Comparison of ENCODE assay signal across 18 cellular contexts in the genomic region with DNA sequence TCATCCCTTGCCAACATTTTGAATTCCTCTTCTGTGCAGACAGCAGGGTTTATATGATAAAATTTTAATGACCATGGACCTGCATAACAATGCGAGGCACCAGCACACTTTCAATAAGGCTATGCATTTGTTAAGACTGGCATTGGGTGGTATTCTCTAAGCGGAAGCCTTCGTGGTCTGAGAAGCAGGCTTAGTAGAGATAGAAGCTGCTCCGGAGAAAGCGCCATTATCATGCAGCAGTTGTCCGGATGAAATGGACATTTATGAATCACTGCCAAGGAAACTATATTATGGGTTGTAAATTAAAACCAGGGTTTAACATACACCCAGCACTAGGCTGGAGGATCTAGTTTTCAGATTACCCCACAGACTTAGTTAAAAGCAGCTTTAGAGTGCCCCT.
"Had no signal": no experiment of that assay in that cellular context is flagged by ENCODE, and none has a peak within 500 bp of the region (broad histone marks: within the 10 kb centered on the region; RNA-seq: fewer than 3 reads in every experiment).

No MANE protein-coding gene starts in this region.

- H3K36me3 ChIP-seq: sigmoid colon had no signal

- H3K4me3 Mint-ChIP-seq: activated CD4-positive, alpha-beta T cell treated with anti-CD3 and anti-CD28 coated beads, Interleukin-2, amount 10 ng/mL, durations not matched to agents 24 days and 14 days; activated naive CD4-positive, alpha-beta T cell treated with anti-CD3 and anti-CD28 coated beads, Interleukin-2, amount 10 ng/mL, durations not matched to agents 7 days and 5 days; activated T-helper 17 cell treated with anti-CD3 and anti-CD28 coated beads, Interleukin-2, amount 50 U/mL, for 72 hours; central memory CD8-positive, alpha-beta T cell; dendritic cell treated with granulocyte-macrophage colony-stimulating factor and Interleukin-4, amounts not matched to agents 40 ng/mL and 50 ng/mL, for 4 days; endodermal cell; neural crest cell; stimulated activated naive CD8-positive, alpha-beta T cell treated with anti-CD3 and anti-CD28 coated beads, Interleukin-15, Interleukin-2, amounts not matched to agents 100 ng/mL and 50 ng/mL, for 24 hours had no signal

- H3K36me3 Mint-ChIP-seq: activated naive CD4-positive, alpha-beta T cell treated with anti-CD3 and anti-CD28 coated beads, Interleukin-2, amount 10 ng/mL, durations not matched to agents 7 days and 5 days had no signal

- DNase-seq: activated CD4-positive, alpha-beta T cell treated with anti-CD3 and anti-CD28 coated beads, Interleukin-2, amount 10 ng/mL, durations not matched to agents 24 days and 14 days; activated naive CD4-positive, alpha-beta T cell treated with anti-CD3 and anti-CD28 coated beads, Interleukin-2, amount 10 ng/mL, durations not matched to agents 7 days and 5 days; activated T-cell treated with anti-CD3 and anti-CD28 coated beads for 4 hours; body of pancreas; endodermal cell; erythroblast; glutamatergic neuron; mesenchymal stem cell; sigmoid colon; stimulated activated CD4-positive, alpha-beta T cell treated with anti-CD3 and anti-CD28 coated beads, Interleukin-4, amount 100 ng/mL, for 1 hour; stimulated activated CD8-positive, alpha-beta memory T cell treated with anti-CD3 and anti-CD28 coated beads, Interleukin-4, amount 100 ng/mL, for 48 hours; SW 1271 had no signal

- H3K27me3 ChIP-seq: body of pancreas, sigmoid colon had no signal

- H3K4me1 Mint-ChIP-seq: activated CD4-positive, alpha-beta T cell treated with anti-CD3 and anti-CD28 coated beads, Interleukin-2, amount 10 ng/mL, durations not matched to agents 24 days and 14 days; activated naive CD4-positive, alpha-beta T cell treated with anti-CD3 and anti-CD28 coated beads, Interleukin-2, amount 10 ng/mL, durations not matched to agents 7 days and 5 days; activated T-helper 17 cell treated with anti-CD3 and anti-CD28 coated beads, Interleukin-2, amount 50 U/mL, for 72 hours; central memory CD8-positive, alpha-beta T cell; neural crest cell had no signal

- H3K4me1 ChIP-seq: body of pancreas had no signal

- H3K27ac Mint-ChIP-seq: activated CD4-positive, alpha-beta T cell treated with anti-CD3 and anti-CD28 coated beads, Interleukin-2, amount 10 ng/mL, durations not matched to agents 24 days and 14 days; activated naive CD4-positive, alpha-beta T cell treated with anti-CD3 and anti-CD28 coated beads, Interleukin-2, amount 10 ng/mL, durations not matched to agents 7 days and 5 days; activated T-helper 17 cell treated with anti-CD3 and anti-CD28 coated beads, Interleukin-2, amount 50 U/mL, for 72 hours; dendritic cell treated with granulocyte-macrophage colony-stimulating factor and Interleukin-4, amounts not matched to agents 40 ng/mL and 50 ng/mL, for 4 days; endodermal cell; stimulated activated naive CD8-positive, alpha-beta T cell treated with anti-CD3 and anti-CD28 coated beads, Interleukin-15, Interleukin-2, amounts not matched to agents 100 ng/mL and 50 ng/mL, for 24 hours had no signal

- H3K27me3 Mint-ChIP-seq: activated CD4-positive, alpha-beta T cell treated with anti-CD3 and anti-CD28 coated beads, Interleukin-2, amount 10 ng/mL, durations not matched to agents 24 days and 14 days; activated naive CD4-positive, alpha-beta T cell treated with anti-CD3 and anti-CD28 coated beads, Interleukin-2, amount 10 ng/mL, durations not matched to agents 7 days and 5 days; activated T-helper 17 cell treated with anti-CD3 and anti-CD28 coated beads, Interleukin-2, amount 50 U/mL, for 72 hours; central memory CD8-positive, alpha-beta T cell; dendritic cell treated with granulocyte-macrophage colony-stimulating factor and Interleukin-4, amounts not matched to agents 40 ng/mL and 50 ng/mL, for 4 days; stimulated activated naive CD8-positive, alpha-beta T cell treated with anti-CD3 and anti-CD28 coated beads, Interleukin-15, Interleukin-2, amounts not matched to agents 100 ng/mL and 50 ng/mL, for 24 hours had no signal

- H3K9me3 Mint-ChIP-seq: activated CD4-positive, alpha-beta T cell treated with anti-CD3 and anti-CD28 coated beads, Interleukin-2, amount 10 ng/mL, durations not matched to agents 24 days and 14 days; activated naive CD4-positive, alpha-beta T cell treated with anti-CD3 and anti-CD28 coated beads, Interleukin-2, amount 10 ng/mL, durations not matched to agents 7 days and 5 days; activated T-helper 17 cell treated with anti-CD3 and anti-CD28 coated beads, Interleukin-2, amount 50 U/mL, for 72 hours; endodermal cell; neural crest cell; stimulated activated naive CD8-positive, alpha-beta T cell treated with anti-CD3 and anti-CD28 coated beads, Interleukin-15, Interleukin-2, amounts not matched to agents 100 ng/mL and 50 ng/mL, for 24 hours had no signal

- ATAC-seq: activated T-helper 17 cell treated with anti-CD3 and anti-CD28 coated beads, Interleukin-2, amount 50 U/mL, for 72 hours; body of pancreas; left lobe of liver had no signal

- H3K9me3 ChIP-seq: body of pancreas, sigmoid colon had no signal

- H3K27ac ChIP-seq: body of pancreas, sigmoid colon had no signal

- H3K4me3 ChIP-seq: body of pancreas had no signal
